In genomic region chr3:74287557-74287956, GRCh38 we compare ENCODE assay signal across 23 cellular contexts.
"Had no signal": no experiment of that assay in that cellular context is flagged by ENCODE, and none has a peak within 500 bp of the region (broad histone marks: within the 10 kb centered on the region; RNA-seq: fewer than 3 reads in every experiment).

No MANE protein-coding gene starts in this region.

- DNase-seq: activated CD4-positive, alpha-beta memory T cell treated with anti-CD3 and anti-CD28 coated beads, Interleukin-2, amount 10 ng/mL, durations not matched to agents 7 days and 5 days; activated CD4-positive, alpha-beta T cell treated with anti-CD3 and anti-CD28 coated beads for 1 hour; activated CD4-positive, alpha-beta T cell treated with anti-CD3 and anti-CD28 coated beads, Interleukin-2, amount 10 ng/mL, durations not matched to agents 7 days and 5 days; activated CD8-positive, alpha-beta memory T cell treated with anti-CD3 and anti-CD28 coated beads, Interleukin-2, amount 10 ng/mL, durations not matched to agents 7 days and 5 days; activated naive CD4-positive, alpha-beta T cell; activated T-cell treated with anti-CD3 and anti-CD28 coated beads, Interleukin-2, amount 50 U/mL, for 48 hours; anterior cingulate cortex; dorsolateral prefrontal cortex; effector memory CD4-positive, alpha-beta T cell; erythroblast; immature natural killer cell; left lung; lower lobe of right lung; mesenchymal stem cell; natural killer cell; occipital lobe; right cardiac atrium; stimulated activated CD4-positive, alpha-beta T cell treated with anti-CD3 and anti-CD28 coated beads, Interleukin-2, amount 100 ng/mL, for 48 hours; stimulated activated naive CD4-positive, alpha-beta T cell treated with Interleukin-2 at 50 U/mL for 16 hours; T-helper 2 cell had no signal

- ATAC-seq: activated CD8-positive, alpha-beta memory T cell treated with anti-CD3 and anti-CD28 coated beads, Interleukin-2, amount 10 ng/mL, durations not matched to agents 7 days and 5 days; activated naive CD4-positive, alpha-beta T cell treated with anti-CD3 and anti-CD28 coated beads, Interleukin-2, amount 50 U/mL, for 72 hours; gastroesophageal sphincter; left lung; lower lobe of right lung; natural killer cell; right cardiac atrium; WTC11 had no signal
